2 cellular contexts compared by ENCODE assay signal in the genomic region with DNA sequence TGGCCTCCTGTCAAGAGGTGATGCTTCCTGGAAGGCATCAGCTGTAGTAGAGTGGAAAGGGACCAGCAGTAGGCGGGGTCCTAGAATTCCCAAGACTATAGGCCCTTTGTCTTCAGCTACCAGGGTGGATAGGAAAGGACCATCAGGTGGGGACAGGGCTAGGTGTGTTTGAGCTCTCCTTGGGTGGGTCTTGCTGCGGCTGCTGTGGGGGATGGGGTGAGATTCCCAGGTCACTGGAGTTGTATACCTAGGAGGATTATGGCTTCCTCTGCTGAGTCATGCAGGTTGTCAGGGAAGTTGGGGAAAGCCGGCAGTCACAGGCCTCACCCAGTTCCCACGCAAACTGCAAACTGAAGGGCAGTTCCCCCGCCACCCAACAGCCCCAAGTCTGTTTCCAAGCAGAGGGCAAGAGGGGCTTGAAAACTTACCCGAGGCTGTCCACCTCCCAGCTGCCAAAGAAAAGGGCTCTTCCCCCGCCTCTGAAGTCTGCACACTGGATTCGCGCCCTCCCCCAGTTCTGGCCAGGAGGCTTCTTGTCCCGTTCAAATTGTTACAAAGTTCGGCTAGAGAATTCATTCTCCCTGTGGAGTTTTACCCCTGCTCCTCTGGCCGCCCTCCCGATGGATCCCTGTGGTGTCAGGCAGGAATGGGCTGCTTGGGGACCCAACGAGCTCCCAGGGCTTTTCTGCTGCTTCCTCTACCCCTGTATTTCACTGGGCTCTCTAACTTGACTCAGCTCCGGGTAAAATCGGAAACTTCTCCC.
TF ChIP-seq lines count a peak whose summit lies in the region.

No MANE protein-coding gene starts in this region.

TF ChIP-seq in GM23338, 12 proteins besides CTCF, POLR2A, EP300 and RAD21 (continues in another document):
- TF ChIP-seq ZNF331 (CRISPR knock-in tag; IDR thresholded peaks at IDR 0.05; ENCODE audit: low read depth) (no peak), ZNF462 (CRISPR knock-in tag; IDR thresholded peaks at IDR 0.05) (no peak), JUNB (IDR thresholded peaks at IDR 0.05; ENCODE audit: unreplicated experiment) (no peak), EZH2phosphoT487 (IDR thresholded peaks at IDR 0.05; ENCODE audit: unreplicated experiment) (no peak), NANOG (IDR thresholded peaks at IDR 0.05; ENCODE audit: borderline replicate concordance) (no peak), EZH2 (IDR thresholded peaks at IDR 0.05; ENCODE audit: low read depth, unreplicated experiment) (no peak), REST (IDR thresholded peaks at IDR 0.05; ENCODE audit: unreplicated experiment) (no peak), STAT1 (IDR thresholded peaks at IDR 0.05; ENCODE audit: unreplicated experiment) (no peak), POLR2AphosphoS5 (IDR thresholded peaks at IDR 0.05; ENCODE audit: low read depth) (no peak), CREB1 (CRISPR knock-in tag; IDR thresholded peaks at IDR 0.05; ENCODE audit: low read depth) (no peak), ZNF114 (CRISPR knock-in tag; IDR thresholded peaks at IDR 0.05) (no peak)

TF ChIP-seq in H1, 55 proteins besides CTCF, POLR2A, EP300 and RAD21:
- no peak for TF ChIP-seq NRF1 (IDR thresholded peaks at IDR 0.05; ENCODE audit: low read depth, low read length)
- no peak for TF ChIP-seq POLR2AphosphoS5 (IDR thresholded peaks at IDR 0.05; ENCODE audit: low read depth, low read length)
- TF ChIP-seq RFX5 (IDR thresholded peaks at IDR 0.05; ENCODE audit: borderline replicate concordance, low read depth, low read length): no peak
- no peak for TF ChIP-seq E2F6 (IDR thresholded peaks at IDR 0.05)
- TF ChIP-seq RXRA (IDR thresholded peaks at IDR 0.05; ENCODE audit: insufficient read depth, low read depth, low read length): no peak
- TF ChIP-seq RNF2 (IDR thresholded peaks at IDR 0.05; ENCODE audit: borderline replicate concordance, low read depth, low read length, missing control alignments, poor library complexity, severe bottlenecking): no peak
- TF ChIP-seq ZNF274 (IDR thresholded peaks at IDR 0.05; ENCODE audit: borderline replicate concordance, extremely low read depth, low read length): no peak
- TF ChIP-seq GTF2F1 (IDR thresholded peaks at IDR 0.05; ENCODE audit: borderline replicate concordance, low read depth, low read length): no peak
- TF ChIP-seq SP1 (IDR thresholded peaks at IDR 0.05; ENCODE audit: low read depth, low read length): no peak
- no peak for TF ChIP-seq PHF8 (conservative IDR thresholded peaks at IDR 0.05; ENCODE audit: low read depth, low read length)
- no peak for TF ChIP-seq CTBP2 (IDR thresholded peaks at IDR 0.05; ENCODE audit: borderline replicate concordance, insufficient read depth, insufficient read length, low read length)
- no peak for TF ChIP-seq SIRT6 (IDR thresholded peaks at IDR 0.05; ENCODE audit: low read length)
- TF ChIP-seq EZH2 (IDR thresholded peaks at IDR 0.05; ENCODE audit: low read depth, low read length, severe bottlenecking): no peak
- TF ChIP-seq ASH2L (IDR thresholded peaks at IDR 0.05; ENCODE audit: low read length): no peak
- TF ChIP-seq POU5F1 (IDR thresholded peaks at IDR 0.05; ENCODE audit: low read depth, low read length): no peak
- no peak for TF ChIP-seq EGR1 (IDR thresholded peaks at IDR 0.05; ENCODE audit: borderline replicate concordance, low read depth, low read length)
- TF ChIP-seq SAP30 (IDR thresholded peaks at IDR 0.05; ENCODE audit: insufficient read depth, insufficient replicate concordance, low read length): no peak
